17 cellular contexts compared by ENCODE assay signal in genomic region chr10:1552415-1552814, GRCh38.
"Had no signal": no experiment of that assay in that cellular context is flagged by ENCODE, and none has a peak within 500 bp of the region (broad histone marks: within the 10 kb centered on the region; RNA-seq: fewer than 3 reads in every experiment).

No MANE protein-coding gene starts in this region.

- ATAC-seq: esophagus mucosa; gastrocnemius medialis; stimulated activated effector memory CD8-positive, alpha-beta T cell treated with anti-CD3 and anti-CD28 coated beads, Interleukin-12 subunit alpha, Interleukin-12 subunit beta, amount 100 ng/mL, for 72 hours; upper lobe of right lung had no signal

- H3K4me1 ChIP-seq: gastrocnemius medialis, heart left ventricle, upper lobe of right lung had no signal

- H3K4me2 ChIP-seq: SK-N-SH had no signal

- H3K27ac ChIP-seq: gastrocnemius medialis, heart left ventricle, upper lobe of right lung had no signal

- H3K36me3 Mint-ChIP-seq: activated naive CD4-positive, alpha-beta T cell treated with anti-CD3 and anti-CD28 coated beads, Interleukin-2, amount 50 U/mL, for 24 hours; natural killer cell treated with Interleukin-12 subunit alpha and Interleukin-12 subunit beta and Interleukin-15 and Interleukin-18, amount 100 ng/mL, for 72 hours; stimulated activated effector memory CD8-positive, alpha-beta T cell treated with anti-CD3 and anti-CD28 coated beads, Interleukin-12 subunit alpha, Interleukin-12 subunit beta, amount 100 ng/mL, for 72 hours had no signal

- H3K27me3 Mint-ChIP-seq: activated CD4-positive, alpha-beta T cell treated with anti-CD3 and anti-CD28 coated beads, Interleukin-2, amount 10 ng/mL, durations not matched to agents 7 days and 5 days; activated naive CD4-positive, alpha-beta T cell treated with anti-CD3 and anti-CD28 coated beads, Interleukin-2, amount 50 U/mL, for 24 hours; dendritic cell treated with granulocyte-macrophage colony-stimulating factor and Interleukin-4, amounts not matched to agents 40 ng/mL and 50 ng/mL, for 4 days had no signal

- H3K9me3 ChIP-seq: gastrocnemius medialis, heart left ventricle, SK-N-SH, upper lobe of right lung had no signal

- H3K36me3 ChIP-seq: gastrocnemius medialis, heart left ventricle, upper lobe of right lung had no signal

- H3K4me3 Mint-ChIP-seq: activated B cell treated with CpG ODN at 0.5 μM for 24 hours; activated CD4-positive, alpha-beta T cell treated with anti-CD3 and anti-CD28 coated beads, Interleukin-2, amount 10 ng/mL, durations not matched to agents 7 days and 5 days; activated naive CD4-positive, alpha-beta T cell treated with anti-CD3 and anti-CD28 coated beads, Interleukin-2, amount 50 U/mL, for 24 hours; dendritic cell treated with granulocyte-macrophage colony-stimulating factor and Interleukin-4, amounts not matched to agents 40 ng/mL and 50 ng/mL, for 4 days; natural killer cell treated with Interleukin-12 subunit alpha and Interleukin-12 subunit beta and Interleukin-15 and Interleukin-18, amount 100 ng/mL, for 72 hours; stimulated activated effector memory CD8-positive, alpha-beta T cell treated with anti-CD3 and anti-CD28 coated beads, Interleukin-12 subunit alpha, Interleukin-12 subunit beta, amount 100 ng/mL, for 72 hours had no signal

- H3K27me3 ChIP-seq: upper lobe of right lung had no signal

- H3K9me3 Mint-ChIP-seq: activated naive CD4-positive, alpha-beta T cell treated with anti-CD3 and anti-CD28 coated beads, Interleukin-2, amount 50 U/mL, for 24 hours; natural killer cell treated with Interleukin-12 subunit alpha and Interleukin-12 subunit beta and Interleukin-15 and Interleukin-18, amount 100 ng/mL, for 72 hours; stimulated activated effector memory CD8-positive, alpha-beta T cell treated with anti-CD3 and anti-CD28 coated beads, Interleukin-12 subunit alpha, Interleukin-12 subunit beta, amount 100 ng/mL, for 72 hours had no signal

- DNase-seq: activated B cell treated with CpG ODN at 0.5 μM for 24 hours; activated CD4-positive, alpha-beta T cell treated with anti-CD3 and anti-CD28 coated beads, Interleukin-2, amount 10 ng/mL, durations not matched to agents 7 days and 5 days; activated gamma-delta T cell; effector CD8-positive, alpha-beta T cell; gastrocnemius medialis; kidney glomerular epithelial cell; right cardiac atrium; stimulated activated CD4-positive, alpha-beta T cell treated with anti-CD3 and anti-CD28 coated beads, Interleukin-4, amount 100 ng/mL, for 24 hours had no signal

- H3K9ac ChIP-seq: SK-N-SH had no signal

- H3K27ac Mint-ChIP-seq: activated B cell treated with CpG ODN at 0.5 μM for 24 hours; activated CD4-positive, alpha-beta T cell treated with anti-CD3 and anti-CD28 coated beads, Interleukin-2, amount 10 ng/mL, durations not matched to agents 7 days and 5 days; activated naive CD4-positive, alpha-beta T cell treated with anti-CD3 and anti-CD28 coated beads, Interleukin-2, amount 50 U/mL, for 24 hours; dendritic cell treated with granulocyte-macrophage colony-stimulating factor and Interleukin-4, amounts not matched to agents 40 ng/mL and 50 ng/mL, for 4 days; natural killer cell treated with Interleukin-12 subunit alpha and Interleukin-12 subunit beta and Interleukin-15 and Interleukin-18, amount 100 ng/mL, for 72 hours; stimulated activated effector memory CD8-positive, alpha-beta T cell treated with anti-CD3 and anti-CD28 coated beads, Interleukin-12 subunit alpha, Interleukin-12 subunit beta, amount 100 ng/mL, for 72 hours had no signal

- H3K4me3 ChIP-seq: gastrocnemius medialis, heart left ventricle, lung, upper lobe of right lung had no signal

- H3K4me1 Mint-ChIP-seq: activated naive CD4-positive, alpha-beta T cell treated with anti-CD3 and anti-CD28 coated beads, Interleukin-2, amount 50 U/mL, for 24 hours had no signal
